Comparison of ENCODE assay signal across 1 cellular context in genomic region chr1:942864-943533, GRCh38.
TF ChIP-seq lines count a peak whose summit lies in the region.

No MANE protein-coding gene starts in this region.

TF ChIP-seq in GM12878, 131 proteins besides CTCF, POLR2A, EP300 and RAD21 (continued from another document):
- TF ChIP-seq ATF2 (IDR thresholded peaks at IDR 0.05; ENCODE audit: low read length) (no peak), SREBF2 (IDR thresholded peaks at IDR 0.05; ENCODE audit: low read length) (no peak), NBN (IDR thresholded peaks at IDR 0.05) (no peak)
